In genomic region chr17:68019675-68020450, GRCh38 we compare ENCODE assay signal across 1 cellular context.
TF ChIP-seq lines count a peak whose summit lies in the region.

No MANE protein-coding gene starts in this region.

TF ChIP-seq in K562, 482 proteins besides CTCF, POLR2A, EP300 and RAD21 (continued from another document and continues in another):
- no peak for TF ChIP-seq CHD7 (IDR thresholded peaks at IDR 0.05; ENCODE audit: low read depth, low read length)
- peak; percentile 76 to 95 for TF ChIP-seq RCOR1 (IDR thresholded peaks at IDR 0.05; ENCODE audit: borderline replicate concordance in 1 of 2, low read depth in 2 of 2, low read length in 2 of 2)
- no peak for TF ChIP-seq SPI1 (IDR thresholded peaks at IDR 0.05; ENCODE audit: borderline replicate concordance, low read depth, low read length)
- TF ChIP-seq CREB3 (tag; conservative IDR thresholded peaks at IDR 0.05; ENCODE audit: low read depth) = peak; percentile 67; the same call in 1 of the 2 replicates
- TF ChIP-seq CBX2 (IDR thresholded peaks at IDR 0.05; ENCODE audit: insufficient read depth, low read length, poor library complexity, severe bottlenecking) = no peak
- no peak for TF ChIP-seq PRPF4 (IDR thresholded peaks at IDR 0.05; ENCODE audit: insufficient read depth, low read depth, low read length, poor library complexity, severe bottlenecking)
- TF ChIP-seq SMARCC2 (IDR thresholded peaks at IDR 0.05; ENCODE audit: low read depth) = no peak
- no peak for TF ChIP-seq ZNF830 (CRISPR knock-in tag; IDR thresholded peaks at IDR 0.05)
- TF ChIP-seq POLR2B (IDR thresholded peaks at IDR 0.05; ENCODE audit: low read depth, partially characterized antibody) = peak; percentile 83
- TF ChIP-seq MYBL2 (IDR thresholded peaks at IDR 0.05; ENCODE audit: low read depth) = no peak; the same call in 1 of the 2 replicates
- TF ChIP-seq MYBL2 (CRISPR knock-in tag; IDR thresholded peaks at IDR 0.05; ENCODE audit: borderline replicate concordance) = no peak
- peak; percentile 99 for TF ChIP-seq RB1 (IDR thresholded peaks at IDR 0.05; ENCODE audit: low read depth)
- TF ChIP-seq TBP (optimal IDR thresholded peaks at IDR 0.05; ENCODE audit: low read depth, low read length) = peak; percentile 100
- TF ChIP-seq GTF3C2 (IDR thresholded peaks at IDR 0.05; ENCODE audit: borderline replicate concordance, extremely low read depth, insufficient read length) = peak; percentile 98
- peak; percentile 13 to 93 (median 85) for TF ChIP-seq YY1 (IDR thresholded peaks at IDR 0.05; ENCODE audit: borderline replicate concordance in 1 of 3, control insufficient read depth in 1 of 3, extremely low read depth in 1 of 3, insufficient read depth in 3 of 3, insufficient read length in 1 of 3, insufficient replicate concordance in 2 of 3, low read depth in 1 of 3, low read length in 2 of 3)
- TF ChIP-seq JUNB (CRISPR knock-in tag; conservative IDR thresholded peaks at IDR 0.05) = no peak
- 0 out of 2 replicates have a peak, but pooled peaks have one; percentile 13 for TF ChIP-seq TCF7 (IDR thresholded peaks at IDR 0.05; ENCODE audit: borderline replicate concordance)
- TF ChIP-seq DMBX1 (CRISPR knock-in tag; IDR thresholded peaks at IDR 0.05; ENCODE audit: borderline replicate concordance) = no peak; the same call in 1 of the 2 replicates
- no peak for TF ChIP-seq RNF219 (CRISPR knock-in tag; IDR thresholded peaks at IDR 0.05)
- TF ChIP-seq HSF4 (CRISPR knock-in tag; IDR thresholded peaks at IDR 0.05; ENCODE audit: borderline replicate concordance) = no peak
- TF ChIP-seq PATZ1 (CRISPR knock-in tag; IDR thresholded peaks at IDR 0.05; ENCODE audit: borderline replicate concordance) = no peak
- no peak for TF ChIP-seq NR2C2 (CRISPR knock-in tag; IDR thresholded peaks at IDR 0.05)
- peak; percentile 80 for TF ChIP-seq NR2C2 (tag; IDR thresholded peaks at IDR 0.05)
- peak; percentile 33 for TF ChIP-seq CHD1 (IDR thresholded peaks at IDR 0.05; ENCODE audit: low read length)
- peak; percentile 90; the same call in 1 of the 2 replicates for TF ChIP-seq CBX1 (IDR thresholded peaks at IDR 0.05; ENCODE audit: low read depth)
- TF ChIP-seq NCOA4 (IDR thresholded peaks at IDR 0.05; ENCODE audit: partially characterized antibody) = no peak
- peak; percentile 90 for TF ChIP-seq ZKSCAN1 (IDR thresholded peaks at IDR 0.05; ENCODE audit: low read depth, low read length)
- TF ChIP-seq IRF9 (tag; IDR thresholded peaks at IDR 0.05) = no peak
- peak; percentile 71 for TF ChIP-seq E2F8 (IDR thresholded peaks at IDR 0.05; ENCODE audit: low read depth, partially characterized antibody)
- peak in 1 of 2 experiments; percentile 94; a peak in 3 of 4 replicates for TF ChIP-seq HDAC1 (IDR thresholded peaks at IDR 0.05)
- no peak for TF ChIP-seq CBX8 (IDR thresholded peaks at IDR 0.05; ENCODE audit: borderline replicate concordance, extremely low read depth, low read depth, low read length, poor library complexity, severe bottlenecking)
- no peak for TF ChIP-seq DDX20 (tag; IDR thresholded peaks at IDR 0.05; ENCODE audit: low read depth)
- TF ChIP-seq HCFC1 (IDR thresholded peaks at IDR 0.05; ENCODE audit: low read depth, low read length) = peak; percentile 49; the same call in 1 of the 2 replicates
